In genomic region chr5:34475249-34475966, GRCh38 we compare ENCODE assay signal across 14 cellular contexts.
DNase-seq lines count a peak whose midpoint lies in the region; ATAC-seq, FAIRE-seq and TF ChIP-seq lines count a peak whose summit lies in the region.
"Had no signal": no experiment of that assay in that cellular context is flagged by ENCODE, and none has a peak within 500 bp of the region (broad histone marks: within the 10 kb centered on the region; RNA-seq: fewer than 3 reads in every experiment).

No MANE protein-coding gene starts in this region.

- H3K56ac ChIP-seq in IMR-90 (ENCODE audit: extremely low read depth, insufficient read depth, low read length) (no peak overlapping the region), H1 (replicated peaks; ENCODE audit: insufficient read length, low read depth, low read length) (no peak overlapping the region)

- H2BK120ac ChIP-seq in IMR-90 (ENCODE audit: low read depth, low read length) (no peak overlapping the region), H1 (replicated peaks; ENCODE audit: low read depth, low read length) (peak overlapping the region; percentile 45)

- H4K20me1 ChIP-seq in IMR-90 (ENCODE audit: insufficient read depth, low read length), result no peaks in the 10 kb centered on the region
- no peaks in the 10 kb centered on the region for H4K20me1 ChIP-seq in H1 (replicated peaks in 1 of 2; ENCODE audit: control insufficient read depth in 1 of 2, insufficient read depth in 2 of 2, low read length in 2 of 2)
- H4K20me1 ChIP-seq: BLaER1 treated with 17β-estradiol and CSF1 and Interleukin-3, amounts not matched to agents 10 nM and 100 nM had no signal

- H3K27ac ChIP-seq in IMR-90 (ENCODE audit: insufficient read depth, low read length) (no peak overlapping the region), H1 (ENCODE audit: low read depth, low read length) (peak overlapping the region; percentile 92), iPS-20b (ENCODE audit: low read length) (peak overlapping the region; percentile 92), vagina (no peak overlapping the region), tibial artery (no peak overlapping the region)
- H3K27ac ChIP-seq: BLaER1 treated with 17β-estradiol and CSF1 and Interleukin-3, amounts not matched to agents 10 nM and 100 nM; heart left ventricle; left lung; neutrophil; prostate gland; tibial nerve had no signal

- H2BK20ac ChIP-seq in IMR-90 (ENCODE audit: low read depth, low read length) (no peak overlapping the region), H1 (ENCODE audit: low read length) (0 out of 2 replicates have a peak overlapping the region, but pooled peaks have one; percentile 68)

- H4K8ac ChIP-seq in IMR-90 (ENCODE audit: low read depth in 2 of 2, low read length in 2 of 2) (no peak overlapping the region), H1 (ENCODE audit: extremely low read depth, insufficient read depth, low read length) (peak overlapping the region; percentile 53; the same call in 1 of the 2 replicates)

- no peak overlapping the region for H3K4me2 ChIP-seq in IMR-90 (ENCODE audit: low read depth, low read length)
- peak overlapping the region; percentile 43 to 58 for H3K4me2 ChIP-seq in H1 (ENCODE audit: insufficient read depth in 1 of 2, low read depth in 2 of 2, low read length in 2 of 2)
- H3K4me2 ChIP-seq: BLaER1 treated with 17β-estradiol and CSF1 and Interleukin-3, amounts not matched to agents 10 nM and 100 nM had no signal

- H3K4me1 ChIP-seq in IMR-90 (ENCODE audit: control insufficient read depth, insufficient read depth, low read length), result no peaks in the 10 kb centered on the region
- H3K4me1 ChIP-seq in H1 (replicated peaks in 1 of 4; ENCODE audit: control insufficient read depth in 3 of 4, insufficient read depth in 4 of 4, low read length in 3 of 4), result peaks cover 6 to 14% (median 10%) of the 10 kb centered on the region in 4 experiments
- H3K4me1 ChIP-seq in iPS-20b (ENCODE audit: insufficient read depth, low read length), result peaks cover 15% of the 10 kb centered on the region
- H3K4me1 ChIP-seq in vagina, result no peaks in the 10 kb centered on the region
- H3K4me1 ChIP-seq in tibial artery, result peaks cover 0 to 4% (median 1%) of the 10 kb centered on the region in 4 donors
- H3K4me1 ChIP-seq: heart left ventricle, prostate gland had no signal

- no peaks in the 10 kb centered on the region for H3K9me3 ChIP-seq in IMR-90 (ENCODE audit: control insufficient read depth, insufficient read depth, low read length)
- no peaks in the 10 kb centered on the region; a peak in 1 of 4 replicates for H3K9me3 ChIP-seq in H1 (ENCODE audit: insufficient read depth in 2 of 2, low read depth in 1 of 2, low read length in 1 of 2)
- H3K9me3 ChIP-seq in iPS-20b (ENCODE audit: insufficient read depth, low read depth, low read length), result no peaks in the 10 kb centered on the region
- no peaks in the 10 kb centered on the region for H3K9me3 ChIP-seq in vagina
- no peaks in the 10 kb centered on the region for H3K9me3 ChIP-seq in tibial artery
- H3K9me3 ChIP-seq: left lung, neutrophil, prostate gland, tibial nerve had no signal

- H3K4me3 ChIP-seq in IMR-90 (ENCODE audit: insufficient read depth, low read depth, low read length), result no peak overlapping the region
- H3K4me3 ChIP-seq in H1 (ENCODE audit: extremely low read depth in 1 of 4, insufficient read depth in 2 of 4, low read depth in 3 of 4, low read length in 4 of 4), result peak overlapping the region in 1 of 4 experiments; percentile 38; a peak in 2 of 8 replicates
- peak overlapping the region; percentile 53 for H3K4me3 ChIP-seq in iPS-20b (ENCODE audit: low read length)
- H3K4me3 ChIP-seq in vagina, result no peak overlapping the region
- no peak overlapping the region for H3K4me3 ChIP-seq in tibial artery
- H3K4me3 ChIP-seq: BLaER1 treated with 17β-estradiol and CSF1 and Interleukin-3, amounts not matched to agents 10 nM and 100 nM; heart left ventricle; left lung; prostate gland; tibial nerve had no signal

- H3K27me3 ChIP-seq in IMR-90 (ENCODE audit: control insufficient read depth, insufficient read depth, low read length), result peaks cover 15% of the 10 kb centered on the region
- no peaks in the 10 kb centered on the region for H3K27me3 ChIP-seq in H1 (replicated peaks in 1 of 4; ENCODE audit: control insufficient read depth in 3 of 4, extremely low read depth in 1 of 4, insufficient read depth in 3 of 4, low read length in 3 of 4)
- H3K27me3 ChIP-seq in iPS-20b (ENCODE audit: insufficient read depth, low read length), result no peaks in the 10 kb centered on the region
- no peaks in the 10 kb centered on the region for H3K27me3 ChIP-seq in vagina
- peaks cover 0 to 2% of the 10 kb centered on the region in 2 donors for H3K27me3 ChIP-seq in tibial artery
- H3K27me3 ChIP-seq: BLaER1 treated with 17β-estradiol and CSF1 and Interleukin-3, amounts not matched to agents 10 nM and 100 nM; left lung; neutrophil; tibial nerve had no signal

- dilution Hi-C loops in IMR-90 (cut with HindIII; ENCODE audit: low sequenced_read_pairs, unreplicated experiment), result no loop called here

- WGBS in IMR-90 (ENCODE audit: extremely low coverage in 2 of 2, insufficient read length in 1 of 2), 2 experiments, result 88% methylated on average over 4 of the region's 13 CpGs; no CpG with 5 or more reads in 1 of the 2 experiments
- WGBS in H1 (ENCODE audit: extremely low coverage in 1 of 2, insufficient coverage in 1 of 2, insufficient read length in 1 of 2, insufficient replicate concordance in 2 of 2, low coverage in 1 of 2, low lambda C conversion rate in 2 of 2, missing lambda C conversion rate in 1 of 2), 2 experiments, result 24% methylated on average over 13 of the region's 13 CpGs; no CpG with 5 or more reads in 1 of the 2 experiments

- no peak for TF ChIP-seq EP300 in H1 (IDR thresholded peaks at IDR 0.05; ENCODE audit: borderline replicate concordance in 1 of 2, low read depth in 2 of 2, low read length in 2 of 2)

- H4K5ac ChIP-seq in IMR-90 (ENCODE audit: low read depth, low read length), result no peak overlapping the region
- peak overlapping the region; percentile 63 for H4K5ac ChIP-seq in H1 (ENCODE audit: insufficient read length, low read depth, low read length)

- H2BK5ac ChIP-seq in IMR-90 (ENCODE audit: low read depth, low read length, poor library complexity, severe bottlenecking) (no peak overlapping the region), H1 (ENCODE audit: low read depth, low read length) (peak overlapping the region; percentile 94)

- ATAC-seq in IMR-90 (ENCODE audit: low read depth), result no peak

- H3K14ac ChIP-seq in IMR-90 (replicated peaks; ENCODE audit: low read depth, low read length) (no peak overlapping the region), H1 (ENCODE audit: insufficient read length) (no peak overlapping the region)

- TF ChIP-seq POLR2A in IMR-90 (IDR thresholded peaks at IDR 0.05; ENCODE audit: low read depth, low read length) (no peak), H1 (IDR thresholded peaks at IDR 0.05; ENCODE audit: control extremely low read depth in 1 of 2, low read depth in 2 of 2, low read length in 2 of 2) (peak; percentile 44 to 84), vagina (IDR thresholded peaks at IDR 0.05) (no peak)

- H2BK12ac ChIP-seq in H1 (ENCODE audit: low read depth, low read length), result peak overlapping the region; percentile 97

- H3K4ac ChIP-seq in IMR-90 (ENCODE audit: low read depth, low read length) (no peak overlapping the region), H1 (replicated peaks; ENCODE audit: insufficient read length, low read depth, low read length) (peak overlapping the region; percentile 7)

- H3K18ac ChIP-seq in IMR-90 (ENCODE audit: low read depth, low read length) (no peak overlapping the region), H1 (ENCODE audit: extremely low read depth, low read length) (peak overlapping the region; percentile 71)

- intact Hi-C loops in IMR-90 (cut with micrococcal nuclease) (loop anchor here (2.0 to 10.0 kb wide), 2 partner anchors 527 to 1449 kb away; no protein-coding TSS in a partner anchor), vagina (cut with DNase I) (loop anchor here (5.0 kb wide), 1 partner anchor 427 kb away; no protein-coding TSS in a partner anchor), tibial artery (cut with DNase I; ENCODE audit: low total_unique reads) (loop anchor here (2.0 kb wide), 1 partner anchor 527 kb away; no protein-coding TSS in a partner anchor)

- no peak overlapping the region for H2AK5ac ChIP-seq in IMR-90 (ENCODE audit: low read depth, low read length)
- H2AK5ac ChIP-seq in H1 (ENCODE audit: low read depth, low read length), result peak overlapping the region; percentile 69; the same call in 1 of the 2 replicates

- H2BK15ac ChIP-seq in IMR-90 (ENCODE audit: low read depth, low read length), result no peak overlapping the region
- peak overlapping the region; percentile 49; the same call in 1 of the 2 replicates for H2BK15ac ChIP-seq in H1 (ENCODE audit: low read length)

- H3K79me2 ChIP-seq in H1 (ENCODE audit: control insufficient read depth in 1 of 2, insufficient read depth in 2 of 2, low read length in 2 of 2), result no peaks in the 10 kb centered on the region

- peak; percentile 88 for FAIRE-seq in H1 (lab: Jason Lieb, UNC)

- H3K79me1 ChIP-seq in IMR-90 (ENCODE audit: low read depth in 1 of 2, low read length in 2 of 2), result no peaks in the 10 kb centered on the region
- H3K79me1 ChIP-seq in H1 (ENCODE audit: low read depth, low read length), result no peaks in the 10 kb centered on the region

- H4K91ac ChIP-seq in IMR-90 (ENCODE audit: insufficient read depth, low read depth, low read length) (no peak overlapping the region), H1 (replicated peaks; ENCODE audit: insufficient read length, low read length) (peak overlapping the region; percentile 67)

- H2AFZ ChIP-seq in IMR-90 (replicated peaks; ENCODE audit: low read length, poor library complexity), result no peak overlapping the region
- no peak overlapping the region for H2AFZ ChIP-seq in H1 (ENCODE audit: low read length)

- peak overlapping the region; percentile 5 for H2AK9ac ChIP-seq in IMR-90 (replicated peaks; ENCODE audit: low read depth, low read length, poor library complexity)

- H3K36me3 ChIP-seq in IMR-90 (ENCODE audit: control insufficient read depth, insufficient read depth, low read length) (no peaks in the 10 kb centered on the region), H1 (ENCODE audit: control insufficient read depth in 2 of 4, insufficient read depth in 4 of 4, low read length in 3 of 4) (no peaks in the 10 kb centered on the region), iPS-20b (ENCODE audit: insufficient read depth, low read depth, low read length) (no peaks in the 10 kb centered on the region), vagina (no peaks in the 10 kb centered on the region), tibial artery (no peaks in the 10 kb centered on the region)
- H3K36me3 ChIP-seq: BLaER1 treated with 17β-estradiol and CSF1 and Interleukin-3, amounts not matched to agents 10 nM and 100 nM; heart left ventricle; left lung; neutrophil; prostate gland; tibial nerve had no signal

- H3K23me2 ChIP-seq in H1 (ENCODE audit: low read depth, low read length), result no peaks in the 10 kb centered on the region

- DNase-seq in IMR-90 (no peak), H1 (ENCODE audit: low read depth in 1 of 2, low spot score in 2 of 2) (no peak), GM03348 (ENCODE audit: low spot score) (no peak), vagina (ENCODE audit: extremely low spot score in 2 of 2) (no peak), tibial artery (no peak)
- DNase-seq in activated CD4-positive, alpha-beta T cell treated with anti-CD3 and anti-CD28 coated beads, Interleukin-2, amount 50 U/mL, for 4 hours, result no peak
- DNase-seq: amniotic stem cell, heart left ventricle, left lung had no signal

- no peak overlapping the region for H3K9ac ChIP-seq in IMR-90 (ENCODE audit: low read depth, low read length)
- peak overlapping the region; percentile 16 to 73 (median 46); a peak in 6 of 7 replicates for H3K9ac ChIP-seq in H1 (replicated peaks in 1 of 4; ENCODE audit: extremely low read depth in 1 of 4, low read depth in 3 of 4, low read length in 3 of 4)
- H3K9ac ChIP-seq in iPS-20b (ENCODE audit: low read depth, low read length), result peak overlapping the region; percentile 87
- H3K9ac ChIP-seq: BLaER1 treated with 17β-estradiol and CSF1 and Interleukin-3, amounts not matched to agents 10 nM and 100 nM had no signal

- H3K9me1 ChIP-seq in IMR-90 (ENCODE audit: insufficient read depth, low read length), result 0 out of 2 replicates have a peak, but pooled peaks cover 3% of the 10 kb centered on the region

- TF ChIP-seq RAD21 in IMR-90 (IDR thresholded peaks at IDR 0.05; ENCODE audit: low read length) (no peak), H1 (IDR thresholded peaks at IDR 0.05 in 1 of 2, conservative IDR thresholded peaks at IDR 0.05 in 1 of 2; ENCODE audit: low read depth in 2 of 2, low read length in 2 of 2) (no peak)

- POLR2A ChIA-PET in IMR-90 (lab: Charles Lee; ENCODE audit: unreplicated experiment) (no interaction called here), H1 (lab: Charles Lee; ENCODE audit: partially characterized antibody) (interaction anchor here (0.8 to 2.8 kb wide), 12 partner anchors 10 to 466 kb away, joined by 3 to 22 read pairs (median 4); partner anchors contain the start of gene TTC23L)

- TF ChIP-seq CTCF in IMR-90 (conservative IDR thresholded peaks at IDR 0.05; ENCODE audit: low read depth, low read length) (no peak), H1 (IDR thresholded peaks at IDR 0.05; ENCODE audit: control extremely low read depth in 1 of 3, insufficient read depth in 1 of 3, low read depth in 1 of 3, low read length in 3 of 3) (no peak), vagina (IDR thresholded peaks at IDR 0.05) (no peak), tibial artery (IDR thresholded peaks at IDR 0.05) (no peak)

- CTCF ChIA-PET in IMR-90 (lab: Yijun Ruan, JAX) (interaction anchor here (1.0 to 2.1 kb wide), 3 partner anchors 22 to 425 kb away, joined by 3 to 8 read pairs (median 3); no protein-coding TSS in a partner anchor), H1 (lab: Charles Lee; ENCODE audit: partially characterized antibody) (interaction anchor here (0.7 to 4.6 kb wide), 24 partner anchors 11 to 529 kb away, joined by 3 to 44 read pairs (median 4); partner anchors contain the start of genes BRIX1, RAD1 and TTC23L)

- H3K23ac ChIP-seq in IMR-90 (ENCODE audit: low read depth, low read length), result no peak overlapping the region
- H3K23ac ChIP-seq in H1 (ENCODE audit: insufficient read length), result no peak overlapping the region

- BruUV-seq in IMR-90 (replicated peaks; lab: Mats Ljungman, UMichigan), result no TSS peak

- in situ Hi-C loops in IMR-90 (cut with MboI; ENCODE audit: low sequenced_read_pairs), result loop anchor here (5.0 to 10.0 kb wide), 2 partner anchors 417 to 529 kb away; no protein-coding TSS in a partner anchor

Comparison
In these comparisons a context has a peak if more than half of its experiments do, and no peak if none do; other contexts are left out.
1. H3K27ac ChIP-seq: peak in H1 (single experiment) and iPS-20b (single experiment); none in IMR-90 (single experiment), vagina (single experiment) and tibial artery (0 of 2).
2. POLR2A ChIP-seq: peak in H1 (2 of 2); none in IMR-90 (single experiment) and vagina (0 of 2).